1 cellular context compared by ENCODE assay signal in the genomic region with DNA sequence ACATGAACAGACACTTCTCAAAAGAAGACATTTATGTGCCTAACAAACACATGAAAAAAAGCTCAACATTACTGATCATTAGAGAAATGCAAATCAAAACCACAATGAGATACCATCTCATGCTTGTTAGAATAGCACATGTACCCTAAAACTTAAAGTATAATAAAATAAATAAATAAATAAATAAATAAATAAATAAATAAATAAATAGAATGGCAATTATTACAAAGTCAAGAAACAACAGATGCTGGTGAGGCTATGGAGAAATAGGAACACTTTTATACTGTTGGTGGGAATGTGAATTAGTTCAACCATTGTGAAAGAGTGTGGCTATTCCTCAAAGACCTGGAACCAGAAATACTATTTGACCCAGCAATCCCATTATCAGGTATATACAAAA.
A peak's percentile ranks its signal among the peaks of the same experiment; 100 is the strongest.
TF ChIP-seq lines count a peak whose summit lies in the region.
"Not testable (repeated sequence)": the region's sequence is repeated elsewhere in the genome, so short reads cannot be mapped to it uniquely, and the experiment has no call there.

No MANE protein-coding gene starts in this region.

- H3K9me3 ChIP-seq in HEK293 (ENCODE audit: control insufficient read depth, insufficient read depth, low read depth, low read length) = not testable (repeated sequence)

- H3K27ac ChIP-seq in HEK293 (ENCODE audit: extremely low read depth, low read depth, low read length) = not testable (repeated sequence)

- CTCF ChIA-PET in HEK293 (lab: Yijun Ruan, JAX) = not testable (repeated sequence)

- H3K4me3 ChIP-seq in HEK293 (ENCODE audit: low read depth, low read length) = not testable (repeated sequence)

- POLR2A ChIA-PET in HEK293 (lab: Yijun Ruan, JAX) = not testable (repeated sequence)

- not testable (repeated sequence) for H3K36me3 ChIP-seq in HEK293 (ENCODE audit: control insufficient read depth in 2 of 2, insufficient read depth in 1 of 2, low read length in 2 of 2)

- TF ChIP-seq CTCF in HEK293 (tag by site-specific recombination; IDR thresholded peaks at IDR 0.05) = not testable (repeated sequence)

- H3K4me1 ChIP-seq in HEK293 (ENCODE audit: control insufficient read depth, insufficient read depth, low read length) = not testable (repeated sequence)

TF ChIP-seq in HEK293, 187 proteins besides CTCF, POLR2A, EP300 and RAD21 (continues in another document):
- TF ChIP-seq ZNF623 (tag by site-specific recombination; IDR thresholded peaks at IDR 0.05) (peak; percentile 70), ZNF138 (tag by site-specific recombination; IDR thresholded peaks at IDR 0.05; ENCODE audit: borderline replicate concordance) (0 out of 2 replicates have a peak, but pooled peaks have one; percentile 54), ZNF555 (tag by site-specific recombination; conservative IDR thresholded peaks at IDR 0.05) (peak; percentile 92), ZNF510 (tag by site-specific recombination; IDR thresholded peaks at IDR 0.05; ENCODE audit: insufficient replicate concordance) (peak; percentile 87), ZBTB21 (tag by site-specific recombination; IDR thresholded peaks at IDR 0.05) (0 out of 2 replicates have a peak, but pooled peaks have one; percentile 24), ZNF558 (tag by site-specific recombination; IDR thresholded peaks at IDR 0.05) (0 out of 2 replicates have a peak, but pooled peaks have one; percentile 70), ZNF514 (tag by site-specific recombination; IDR thresholded peaks at IDR 0.05) (peak; percentile 72; the same call in 1 of the 2 replicates), ZNF404 (tag by site-specific recombination; IDR thresholded peaks at IDR 0.05) (0 out of 2 replicates have a peak, but pooled peaks have one; percentile 57), ZNF433 (tag by site-specific recombination; IDR thresholded peaks at IDR 0.05; ENCODE audit: low read depth) (peak; percentile 47; the same call in 1 of the 2 replicates), ZNF394 (tag by site-specific recombination; IDR thresholded peaks at IDR 0.05; ENCODE audit: borderline replicate concordance) (peak; percentile 94), ZNF529 (tag by site-specific recombination; IDR thresholded peaks at IDR 0.05; ENCODE audit: insufficient replicate concordance) (peak; percentile 33), ZNF560 (tag by site-specific recombination; IDR thresholded peaks at IDR 0.05; ENCODE audit: borderline replicate concordance) (peak; percentile 75; the same call in 1 of the 2 replicates), ZNF501 (tag by site-specific recombination; IDR thresholded peaks at IDR 0.05) (peak; percentile 62; the same call in 1 of the 2 replicates), ZNF266 (tag by site-specific recombination; IDR thresholded peaks at IDR 0.05; ENCODE audit: low read depth) (peak; percentile 57; the same call in 1 of the 2 replicates), ZNF530 (tag by site-specific recombination; IDR thresholded peaks at IDR 0.05; ENCODE audit: low read depth) (0 out of 2 replicates have a peak, but pooled peaks have one; percentile 49), ZNF202 (tag by site-specific recombination; IDR thresholded peaks at IDR 0.05; ENCODE audit: borderline replicate concordance) (peak; percentile 83; the same call in 1 of the 2 replicates), ZBTB1 (tag by site-specific recombination; IDR thresholded peaks at IDR 0.05) (0 out of 2 replicates have a peak, but pooled peaks have one; percentile 57), ZNF664 (tag by site-specific recombination; IDR thresholded peaks at IDR 0.05) (peak; percentile 55; the same call in 1 of the 2 replicates), ZNF629 (tag by site-specific recombination; IDR thresholded peaks at IDR 0.05) (0 out of 2 replicates have a peak, but pooled peaks have one; percentile 37), ZNF426 (tag by site-specific recombination; IDR thresholded peaks at IDR 0.05) (peak; percentile 92), ZBTB8A (tag by site-specific recombination; IDR thresholded peaks at IDR 0.05) (peak; percentile 78), ZNF214 (tag by site-specific recombination; IDR thresholded peaks at IDR 0.05; ENCODE audit: borderline replicate concordance) (peak; percentile 16; the same call in 1 of the 2 replicates), ZNF140 (tag by site-specific recombination; IDR thresholded peaks at IDR 0.05) (peak; percentile 80; the same call in 1 of the 2 replicates), ZNF121 (tag by site-specific recombination; IDR thresholded peaks at IDR 0.05) (0 out of 2 replicates have a peak, but pooled peaks have one; percentile 15)
- TF ChIP-seq, protein P1, sequence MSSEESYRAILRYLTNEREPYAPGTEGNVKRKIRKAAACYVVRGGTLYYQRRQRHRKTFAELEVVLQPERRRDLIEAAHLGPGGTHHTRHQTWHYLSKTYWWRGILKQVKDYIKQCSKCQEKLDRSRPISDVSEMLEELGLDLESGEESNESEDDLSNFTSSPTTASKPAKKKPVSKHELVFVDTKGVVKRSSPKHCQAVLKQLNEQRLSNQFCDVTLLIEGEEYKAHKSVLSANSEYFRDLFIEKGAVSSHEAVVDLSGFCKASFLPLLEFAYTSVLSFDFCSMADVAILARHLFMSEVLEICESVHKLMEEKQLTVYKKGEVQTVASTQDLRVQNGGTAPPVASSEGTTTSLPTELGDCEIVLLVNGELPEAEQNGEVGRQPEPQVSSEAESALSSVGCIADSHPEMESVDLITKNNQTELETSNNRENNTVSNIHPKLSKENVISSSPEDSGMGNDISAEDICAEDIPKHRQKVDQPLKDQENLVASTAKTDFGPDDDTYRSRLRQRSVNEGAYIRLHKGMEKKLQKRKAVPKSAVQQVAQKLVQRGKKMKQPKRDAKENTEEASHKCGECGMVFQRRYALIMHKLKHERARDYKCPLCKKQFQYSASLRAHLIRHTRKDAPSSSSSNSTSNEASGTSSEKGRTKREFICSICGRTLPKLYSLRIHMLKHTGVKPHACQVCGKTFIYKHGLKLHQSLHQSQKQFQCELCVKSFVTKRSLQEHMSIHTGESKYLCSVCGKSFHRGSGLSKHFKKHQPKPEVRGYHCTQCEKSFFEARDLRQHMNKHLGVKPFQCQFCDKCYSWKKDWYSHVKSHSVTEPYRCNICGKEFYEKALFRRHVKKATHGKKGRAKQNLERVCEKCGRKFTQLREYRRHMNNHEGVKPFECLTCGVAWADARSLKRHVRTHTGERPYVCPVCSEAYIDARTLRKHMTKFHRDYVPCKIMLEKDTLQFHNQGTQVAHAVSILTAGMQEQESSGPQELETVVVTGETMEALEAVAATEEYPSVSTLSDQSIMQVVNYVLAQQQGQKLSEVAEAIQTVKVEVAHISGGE (tag by site-specific recombination; conservative IDR thresholded peaks at IDR 0.05; ENCODE audit: low read depth) = peak; percentile 81
- TF ChIP-seq, protein P2, sequence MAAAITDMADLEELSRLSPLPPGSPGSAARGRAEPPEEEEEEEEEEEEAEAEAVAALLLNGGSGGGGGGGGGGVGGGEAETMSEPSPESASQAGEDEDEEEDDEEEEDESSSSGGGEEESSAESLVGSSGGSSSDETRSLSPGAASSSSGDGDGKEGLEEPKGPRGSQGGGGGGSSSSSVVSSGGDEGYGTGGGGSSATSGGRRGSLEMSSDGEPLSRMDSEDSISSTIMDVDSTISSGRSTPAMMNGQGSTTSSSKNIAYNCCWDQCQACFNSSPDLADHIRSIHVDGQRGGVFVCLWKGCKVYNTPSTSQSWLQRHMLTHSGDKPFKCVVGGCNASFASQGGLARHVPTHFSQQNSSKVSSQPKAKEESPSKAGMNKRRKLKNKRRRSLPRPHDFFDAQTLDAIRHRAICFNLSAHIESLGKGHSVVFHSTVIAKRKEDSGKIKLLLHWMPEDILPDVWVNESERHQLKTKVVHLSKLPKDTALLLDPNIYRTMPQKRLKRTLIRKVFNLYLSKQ (tag by site-specific recombination; IDR thresholded peaks at IDR 0.05; ENCODE audit: borderline replicate concordance) = peak; percentile 88; the same call in 1 of the 2 replicates
- TF ChIP-seq, protein P3, sequence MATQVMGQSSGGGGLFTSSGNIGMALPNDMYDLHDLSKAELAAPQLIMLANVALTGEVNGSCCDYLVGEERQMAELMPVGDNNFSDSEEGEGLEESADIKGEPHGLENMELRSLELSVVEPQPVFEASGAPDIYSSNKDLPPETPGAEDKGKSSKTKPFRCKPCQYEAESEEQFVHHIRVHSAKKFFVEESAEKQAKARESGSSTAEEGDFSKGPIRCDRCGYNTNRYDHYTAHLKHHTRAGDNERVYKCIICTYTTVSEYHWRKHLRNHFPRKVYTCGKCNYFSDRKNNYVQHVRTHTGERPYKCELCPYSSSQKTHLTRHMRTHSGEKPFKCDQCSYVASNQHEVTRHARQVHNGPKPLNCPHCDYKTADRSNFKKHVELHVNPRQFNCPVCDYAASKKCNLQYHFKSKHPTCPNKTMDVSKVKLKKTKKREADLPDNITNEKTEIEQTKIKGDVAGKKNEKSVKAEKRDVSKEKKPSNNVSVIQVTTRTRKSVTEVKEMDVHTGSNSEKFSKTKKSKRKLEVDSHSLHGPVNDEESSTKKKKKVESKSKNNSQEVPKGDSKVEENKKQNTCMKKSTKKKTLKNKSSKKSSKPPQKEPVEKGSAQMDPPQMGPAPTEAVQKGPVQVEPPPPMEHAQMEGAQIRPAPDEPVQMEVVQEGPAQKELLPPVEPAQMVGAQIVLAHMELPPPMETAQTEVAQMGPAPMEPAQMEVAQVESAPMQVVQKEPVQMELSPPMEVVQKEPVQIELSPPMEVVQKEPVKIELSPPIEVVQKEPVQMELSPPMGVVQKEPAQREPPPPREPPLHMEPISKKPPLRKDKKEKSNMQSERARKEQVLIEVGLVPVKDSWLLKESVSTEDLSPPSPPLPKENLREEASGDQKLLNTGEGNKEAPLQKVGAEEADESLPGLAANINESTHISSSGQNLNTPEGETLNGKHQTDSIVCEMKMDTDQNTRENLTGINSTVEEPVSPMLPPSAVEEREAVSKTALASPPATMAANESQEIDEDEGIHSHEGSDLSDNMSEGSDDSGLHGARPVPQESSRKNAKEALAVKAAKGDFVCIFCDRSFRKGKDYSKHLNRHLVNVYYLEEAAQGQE (tag by site-specific recombination; IDR thresholded peaks at IDR 0.05) = peak; percentile 74
